In the genomic region with DNA sequence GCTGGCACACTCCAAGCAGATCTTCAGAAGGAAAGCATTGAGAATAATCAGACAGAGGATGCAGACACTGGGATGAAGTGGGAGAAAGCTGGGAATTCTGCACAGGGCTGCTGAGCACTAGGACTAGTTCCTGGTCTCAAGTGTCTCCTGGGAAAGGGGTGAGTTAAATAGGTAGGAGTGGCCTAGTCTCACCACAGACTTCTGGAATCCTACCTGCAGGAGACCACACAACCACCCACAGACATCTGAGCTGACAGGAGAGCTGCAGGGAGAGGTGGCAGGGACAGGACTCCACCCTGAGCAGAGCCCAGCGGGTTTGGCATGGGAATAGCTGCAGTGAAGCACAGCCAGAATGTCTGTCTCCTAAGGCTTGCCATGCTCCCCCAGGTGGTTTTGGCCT, we compare ENCODE assay signal across 2 cellular contexts.
TF ChIP-seq lines count a peak whose summit lies in the region.

No MANE protein-coding gene starts in this region.

TF ChIP-seq in HCT116, 20 proteins besides CTCF, POLR2A, EP300 and RAD21 (continued from another document):
- TF ChIP-seq, protein P1, sequence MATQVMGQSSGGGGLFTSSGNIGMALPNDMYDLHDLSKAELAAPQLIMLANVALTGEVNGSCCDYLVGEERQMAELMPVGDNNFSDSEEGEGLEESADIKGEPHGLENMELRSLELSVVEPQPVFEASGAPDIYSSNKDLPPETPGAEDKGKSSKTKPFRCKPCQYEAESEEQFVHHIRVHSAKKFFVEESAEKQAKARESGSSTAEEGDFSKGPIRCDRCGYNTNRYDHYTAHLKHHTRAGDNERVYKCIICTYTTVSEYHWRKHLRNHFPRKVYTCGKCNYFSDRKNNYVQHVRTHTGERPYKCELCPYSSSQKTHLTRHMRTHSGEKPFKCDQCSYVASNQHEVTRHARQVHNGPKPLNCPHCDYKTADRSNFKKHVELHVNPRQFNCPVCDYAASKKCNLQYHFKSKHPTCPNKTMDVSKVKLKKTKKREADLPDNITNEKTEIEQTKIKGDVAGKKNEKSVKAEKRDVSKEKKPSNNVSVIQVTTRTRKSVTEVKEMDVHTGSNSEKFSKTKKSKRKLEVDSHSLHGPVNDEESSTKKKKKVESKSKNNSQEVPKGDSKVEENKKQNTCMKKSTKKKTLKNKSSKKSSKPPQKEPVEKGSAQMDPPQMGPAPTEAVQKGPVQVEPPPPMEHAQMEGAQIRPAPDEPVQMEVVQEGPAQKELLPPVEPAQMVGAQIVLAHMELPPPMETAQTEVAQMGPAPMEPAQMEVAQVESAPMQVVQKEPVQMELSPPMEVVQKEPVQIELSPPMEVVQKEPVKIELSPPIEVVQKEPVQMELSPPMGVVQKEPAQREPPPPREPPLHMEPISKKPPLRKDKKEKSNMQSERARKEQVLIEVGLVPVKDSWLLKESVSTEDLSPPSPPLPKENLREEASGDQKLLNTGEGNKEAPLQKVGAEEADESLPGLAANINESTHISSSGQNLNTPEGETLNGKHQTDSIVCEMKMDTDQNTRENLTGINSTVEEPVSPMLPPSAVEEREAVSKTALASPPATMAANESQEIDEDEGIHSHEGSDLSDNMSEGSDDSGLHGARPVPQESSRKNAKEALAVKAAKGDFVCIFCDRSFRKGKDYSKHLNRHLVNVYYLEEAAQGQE (IDR thresholded peaks at IDR 0.05; ENCODE audit: low read depth), result no peak
- no peak for TF ChIP-seq ELF1 (IDR thresholded peaks at IDR 0.05; ENCODE audit: borderline replicate concordance, low read depth)
- no peak for TF ChIP-seq TCF7L2 (IDR thresholded peaks at IDR 0.05; ENCODE audit: borderline replicate concordance, extremely low read depth, insufficient read depth, insufficient read length)
- TF ChIP-seq ZNF274 (IDR thresholded peaks at IDR 0.05; ENCODE audit: low read depth, low read length), result no peak
- TF ChIP-seq, protein P2, sequence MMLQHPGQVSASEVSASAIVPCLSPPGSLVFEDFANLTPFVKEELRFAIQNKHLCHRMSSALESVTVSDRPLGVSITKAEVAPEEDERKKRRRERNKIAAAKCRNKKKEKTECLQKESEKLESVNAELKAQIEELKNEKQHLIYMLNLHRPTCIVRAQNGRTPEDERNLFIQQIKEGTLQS (IDR thresholded peaks at IDR 0.05), result no peak
- no peak for TF ChIP-seq SIN3A (IDR thresholded peaks at IDR 0.05; ENCODE audit: low read depth)
- TF ChIP-seq POLR2AphosphoS5 (IDR thresholded peaks at IDR 0.05; ENCODE audit: low read depth, low read length), result no peak
- no peak for TF ChIP-seq SRF (IDR thresholded peaks at IDR 0.05; ENCODE audit: low read depth)

TF ChIP-seq in WTC11, 78 proteins besides CTCF, POLR2A, EP300 and RAD21 (continued from another document):
- TF ChIP-seq, protein P3, sequence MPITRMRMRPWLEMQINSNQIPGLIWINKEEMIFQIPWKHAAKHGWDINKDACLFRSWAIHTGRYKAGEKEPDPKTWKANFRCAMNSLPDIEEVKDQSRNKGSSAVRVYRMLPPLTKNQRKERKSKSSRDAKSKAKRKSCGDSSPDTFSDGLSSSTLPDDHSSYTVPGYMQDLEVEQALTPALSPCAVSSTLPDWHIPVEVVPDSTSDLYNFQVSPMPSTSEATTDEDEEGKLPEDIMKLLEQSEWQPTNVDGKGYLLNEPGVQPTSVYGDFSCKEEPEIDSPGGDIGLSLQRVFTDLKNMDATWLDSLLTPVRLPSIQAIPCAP (CRISPR knock-in tag; IDR thresholded peaks at IDR 0.05), result no peak
- TF ChIP-seq NFE2L1 (CRISPR knock-in tag; IDR thresholded peaks at IDR 0.05) (no peak), NR1H2 (CRISPR knock-in tag; IDR thresholded peaks at IDR 0.05) (no peak), ZNF219 (CRISPR knock-in tag; IDR thresholded peaks at IDR 0.05; ENCODE audit: borderline replicate concordance) (no peak), NFATC4 (CRISPR knock-in tag; IDR thresholded peaks at IDR 0.05) (no peak), ATF1 (CRISPR knock-in tag; IDR thresholded peaks at IDR 0.05) (no peak), ZBTB21 (CRISPR knock-in tag; IDR thresholded peaks at IDR 0.05; ENCODE audit: borderline replicate concordance) (no peak)
- TF ChIP-seq, protein P4, sequence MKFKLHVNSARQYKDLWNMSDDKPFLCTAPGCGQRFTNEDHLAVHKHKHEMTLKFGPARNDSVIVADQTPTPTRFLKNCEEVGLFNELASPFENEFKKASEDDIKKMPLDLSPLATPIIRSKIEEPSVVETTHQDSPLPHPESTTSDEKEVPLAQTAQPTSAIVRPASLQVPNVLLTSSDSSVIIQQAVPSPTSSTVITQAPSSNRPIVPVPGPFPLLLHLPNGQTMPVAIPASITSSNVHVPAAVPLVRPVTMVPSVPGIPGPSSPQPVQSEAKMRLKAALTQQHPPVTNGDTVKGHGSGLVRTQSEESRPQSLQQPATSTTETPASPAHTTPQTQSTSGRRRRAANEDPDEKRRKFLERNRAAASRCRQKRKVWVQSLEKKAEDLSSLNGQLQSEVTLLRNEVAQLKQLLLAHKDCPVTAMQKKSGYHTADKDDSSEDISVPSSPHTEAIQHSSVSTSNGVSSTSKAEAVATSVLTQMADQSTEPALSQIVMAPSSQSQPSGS (CRISPR knock-in tag; IDR thresholded peaks at IDR 0.05; ENCODE audit: borderline replicate concordance, low read depth), result no peak
- TF ChIP-seq, protein P5, sequence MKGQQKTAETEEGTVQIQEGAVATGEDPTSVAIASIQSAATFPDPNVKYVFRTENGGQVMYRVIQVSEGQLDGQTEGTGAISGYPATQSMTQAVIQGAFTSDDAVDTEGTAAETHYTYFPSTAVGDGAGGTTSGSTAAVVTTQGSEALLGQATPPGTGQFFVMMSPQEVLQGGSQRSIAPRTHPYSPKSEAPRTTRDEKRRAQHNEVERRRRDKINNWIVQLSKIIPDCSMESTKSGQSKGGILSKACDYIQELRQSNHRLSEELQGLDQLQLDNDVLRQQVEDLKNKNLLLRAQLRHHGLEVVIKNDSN (CRISPR knock-in tag; IDR thresholded peaks at IDR 0.05), result no peak
- TF ChIP-seq, protein P6, sequence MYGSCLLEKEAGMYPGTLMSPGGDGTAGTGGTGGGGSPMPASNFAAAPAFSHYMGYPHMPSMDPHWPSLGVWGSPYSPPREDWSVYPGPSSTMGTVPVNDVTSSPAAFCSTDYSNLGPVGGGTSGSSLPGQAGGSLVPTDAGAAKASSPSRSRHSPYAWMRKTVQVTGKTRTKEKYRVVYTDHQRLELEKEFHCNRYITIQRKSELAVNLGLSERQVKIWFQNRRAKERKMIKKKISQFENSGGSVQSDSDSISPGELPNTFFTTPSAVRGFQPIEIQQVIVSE (CRISPR knock-in tag; IDR thresholded peaks at IDR 0.05; ENCODE audit: borderline replicate concordance), result no peak
- TF ChIP-seq, protein P7, sequence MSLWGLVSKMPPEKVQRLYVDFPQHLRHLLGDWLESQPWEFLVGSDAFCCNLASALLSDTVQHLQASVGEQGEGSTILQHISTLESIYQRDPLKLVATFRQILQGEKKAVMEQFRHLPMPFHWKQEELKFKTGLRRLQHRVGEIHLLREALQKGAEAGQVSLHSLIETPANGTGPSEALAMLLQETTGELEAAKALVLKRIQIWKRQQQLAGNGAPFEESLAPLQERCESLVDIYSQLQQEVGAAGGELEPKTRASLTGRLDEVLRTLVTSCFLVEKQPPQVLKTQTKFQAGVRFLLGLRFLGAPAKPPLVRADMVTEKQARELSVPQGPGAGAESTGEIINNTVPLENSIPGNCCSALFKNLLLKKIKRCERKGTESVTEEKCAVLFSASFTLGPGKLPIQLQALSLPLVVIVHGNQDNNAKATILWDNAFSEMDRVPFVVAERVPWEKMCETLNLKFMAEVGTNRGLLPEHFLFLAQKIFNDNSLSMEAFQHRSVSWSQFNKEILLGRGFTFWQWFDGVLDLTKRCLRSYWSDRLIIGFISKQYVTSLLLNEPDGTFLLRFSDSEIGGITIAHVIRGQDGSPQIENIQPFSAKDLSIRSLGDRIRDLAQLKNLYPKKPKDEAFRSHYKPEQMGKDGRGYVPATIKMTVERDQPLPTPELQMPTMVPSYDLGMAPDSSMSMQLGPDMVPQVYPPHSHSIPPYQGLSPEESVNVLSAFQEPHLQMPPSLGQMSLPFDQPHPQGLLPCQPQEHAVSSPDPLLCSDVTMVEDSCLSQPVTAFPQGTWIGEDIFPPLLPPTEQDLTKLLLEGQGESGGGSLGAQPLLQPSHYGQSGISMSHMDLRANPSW (CRISPR knock-in tag; conservative IDR thresholded peaks at IDR 0.05; ENCODE audit: low read depth), result no peak
- TF ChIP-seq, protein P8, sequence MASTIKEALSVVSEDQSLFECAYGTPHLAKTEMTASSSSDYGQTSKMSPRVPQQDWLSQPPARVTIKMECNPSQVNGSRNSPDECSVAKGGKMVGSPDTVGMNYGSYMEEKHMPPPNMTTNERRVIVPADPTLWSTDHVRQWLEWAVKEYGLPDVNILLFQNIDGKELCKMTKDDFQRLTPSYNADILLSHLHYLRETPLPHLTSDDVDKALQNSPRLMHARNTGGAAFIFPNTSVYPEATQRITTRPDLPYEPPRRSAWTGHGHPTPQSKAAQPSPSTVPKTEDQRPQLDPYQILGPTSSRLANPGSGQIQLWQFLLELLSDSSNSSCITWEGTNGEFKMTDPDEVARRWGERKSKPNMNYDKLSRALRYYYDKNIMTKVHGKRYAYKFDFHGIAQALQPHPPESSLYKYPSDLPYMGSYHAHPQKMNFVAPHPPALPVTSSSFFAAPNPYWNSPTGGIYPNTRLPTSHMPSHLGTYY (CRISPR knock-in tag; IDR thresholded peaks at IDR 0.05), result no peak
